Comparison of ENCODE assay signal across 8 cellular contexts in the genomic region with DNA sequence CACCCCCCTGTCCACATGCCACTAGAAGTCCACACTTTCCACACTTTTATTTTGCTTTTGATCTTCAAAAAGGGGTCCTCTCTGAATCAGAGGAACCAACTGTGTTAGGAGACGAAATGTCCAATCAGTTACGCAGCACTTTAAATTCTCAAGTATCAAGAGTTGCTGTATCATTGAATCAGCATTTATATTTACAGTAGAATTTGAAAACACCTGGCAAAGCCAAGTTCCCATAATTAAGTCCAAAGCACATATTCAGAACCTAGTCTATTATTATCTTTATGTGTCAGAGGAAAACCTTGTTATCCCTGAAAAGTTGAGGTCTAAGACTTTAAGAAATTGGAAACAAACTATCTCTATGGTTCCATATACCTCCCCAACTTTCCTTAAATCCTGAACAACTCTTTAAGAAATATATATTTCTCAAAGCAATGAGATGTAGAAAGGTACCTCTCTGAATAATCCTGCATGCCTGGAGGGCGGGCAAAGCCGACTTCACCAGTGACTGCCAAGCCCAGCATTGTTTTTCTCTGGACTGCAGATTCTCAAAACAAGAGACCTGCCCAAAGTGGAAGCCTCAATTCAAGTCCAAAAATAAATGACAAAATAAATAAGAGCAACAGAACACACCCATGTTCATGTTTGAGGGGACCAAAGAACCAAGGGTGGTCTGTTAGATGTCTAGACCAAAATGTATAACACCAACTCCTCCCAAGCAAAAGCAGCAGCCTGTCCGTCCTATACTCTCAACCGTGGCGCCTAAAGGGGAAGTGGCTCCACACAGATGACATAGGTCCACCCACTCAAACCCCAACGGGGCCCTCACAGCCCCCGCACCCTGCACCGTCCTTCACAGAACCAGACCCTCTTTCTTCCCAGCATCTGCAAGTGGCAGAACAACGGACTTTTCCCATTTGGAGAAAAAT.
DNase-seq lines count a peak whose midpoint lies in the region; ATAC-seq and TF ChIP-seq lines count a peak whose summit lies in the region.

No MANE protein-coding gene starts in this region.

- peaks cover 74% of the 10 kb centered on the region for H3K4me1 Mint-ChIP-seq in activated naive CD8-positive, alpha-beta T cell (ENCODE audit: low read depth)

- peaks cover 86% of the 10 kb centered on the region for H3K4me1 ChIP-seq in upper lobe of right lung

- H3K27ac Mint-ChIP-seq in activated naive CD8-positive, alpha-beta T cell, result peak overlapping the region; percentile 16

- H3K27me3 ChIP-seq in upper lobe of right lung, result no peaks in the 10 kb centered on the region

- no peaks in the 10 kb centered on the region for H3K9me3 Mint-ChIP-seq in activated naive CD8-positive, alpha-beta T cell (ENCODE audit: low read depth)

- DNase-seq in SKM-1 treated with dmso at 0.1 percent for 144 hours (lab: John Stamatoyannopoulos, UW; ENCODE audit: unreplicated experiment) (peak; percentile 60), SKM-1 (lab: John Stamatoyannopoulos, UW; ENCODE audit: unreplicated experiment) (no peak), lung microvascular endothelial cell (ENCODE audit: low read depth in 2 of 2) (peak; percentile 20 to 48), upper lobe of right lung (peak; percentile 80), mucosa of gallbladder (ENCODE audit: low spot score) (no peak), NCI-H1436 treated with DMSO at 0.1 percent for 48 hours (lab: John Stamatoyannopoulos, UW) (no peak)

- no peaks in the 10 kb centered on the region for H3K9me3 ChIP-seq in upper lobe of right lung

- no peak overlapping the region for H3K4me3 ChIP-seq in upper lobe of right lung

- H3K36me3 Mint-ChIP-seq in activated naive CD8-positive, alpha-beta T cell, result no peaks in the 10 kb centered on the region

- peak overlapping the region; percentile 42 for H3K4me3 Mint-ChIP-seq in activated naive CD8-positive, alpha-beta T cell

- H3K27me3 Mint-ChIP-seq in activated naive CD8-positive, alpha-beta T cell, result no peaks in the 10 kb centered on the region

- H3K27ac ChIP-seq in upper lobe of right lung, result peak overlapping the region; percentile 91

- no peaks in the 10 kb centered on the region for H3K36me3 ChIP-seq in upper lobe of right lung

- intact Hi-C loops in upper lobe of right lung (cut with DNase I), result no loop called here

- ATAC-seq in HG03159 (IDR thresholded peaks at IDR 0.05; ENCODE audit: unreplicated experiment), result peak; percentile 49
- peak; percentile 63 for ATAC-seq in upper lobe of right lung

- no peak for TF ChIP-seq CTCF in upper lobe of right lung (IDR thresholded peaks at IDR 0.05)

Comparison
In these comparisons a context has a peak if more than half of its experiments do, and no peak if none do; other contexts are left out.
1. DNase-seq: peak in SKM-1 treated with dmso at 0.1 percent for 144 hours (single experiment), lung microvascular endothelial cell (2 of 2) and upper lobe of right lung (single experiment); none in SKM-1 (single experiment), mucosa of gallbladder (single experiment) and NCI-H1436 treated with DMSO at 0.1 percent for 48 hours (single experiment).